ENCODE assay signal across 24 cellular contexts in the genomic region with DNA sequence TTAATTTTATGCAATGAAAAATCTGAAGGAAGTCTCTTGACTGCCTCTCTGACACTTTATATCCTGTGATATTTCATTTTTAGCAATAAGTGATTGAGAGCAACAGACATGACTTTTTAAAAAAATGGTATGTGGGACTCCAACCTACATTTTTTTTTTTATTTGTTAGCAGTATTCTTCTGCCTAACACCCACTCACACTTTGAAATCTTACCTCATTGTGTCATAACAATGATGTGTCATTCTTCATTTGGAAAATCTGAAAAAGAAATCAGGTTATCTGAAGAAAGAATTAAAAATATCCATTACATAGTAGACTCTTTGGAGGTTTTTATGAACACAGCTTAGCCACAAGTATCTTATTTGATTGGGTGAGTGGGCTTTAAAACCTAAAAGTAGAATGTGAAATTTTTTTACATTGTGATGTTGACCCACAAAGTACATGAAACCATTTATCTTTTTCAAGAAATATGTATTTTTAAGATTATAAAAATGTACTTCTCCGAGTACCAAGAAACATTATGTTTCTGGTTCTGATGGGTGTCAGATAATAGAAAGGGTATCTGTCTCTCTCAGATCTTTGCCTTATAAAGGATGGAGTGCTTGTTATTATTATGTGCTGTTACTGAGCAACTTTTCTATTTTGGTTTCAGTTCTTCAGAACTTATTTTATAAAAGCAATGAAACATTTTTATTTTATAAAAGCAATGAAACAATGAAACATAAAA.
DNase-seq lines count a peak whose midpoint lies in the region; ATAC-seq and TF ChIP-seq lines count a peak whose summit lies in the region.
"Had no signal": no experiment of that assay in that cellular context is flagged by ENCODE, and none has a peak within 500 bp of the region (broad histone marks: within the 10 kb centered on the region; RNA-seq: fewer than 3 reads in every experiment).

No MANE protein-coding gene starts in this region.

- no peaks in the 10 kb centered on the region for H3K4me1 ChIP-seq in A673 (ENCODE audit: insufficient read depth, low read length, poor library complexity, severe bottlenecking)
- H3K4me1 ChIP-seq: BE2C, heart right ventricle, left ventricle myocardium inferior, neural progenitor cell, upper lobe of right lung had no signal

- BruUV-seq in A673 (replicated peaks; lab: Mats Ljungman, UMichigan) = no TSS peak

- H3K4me3 ChIP-seq in choroid plexus epithelial cell (ENCODE audit: low read depth, low read length) (no peak overlapping the region), A673 (ENCODE audit: low read depth, low read length, poor library complexity, severe bottlenecking) (no peak overlapping the region)
- H3K4me3 ChIP-seq: heart right ventricle, left ventricle myocardium inferior, neural progenitor cell, smooth muscle cell, upper lobe of right lung had no signal

- TF ChIP-seq CTCF in choroid plexus epithelial cell (conservative IDR thresholded peaks at IDR 0.05; ENCODE audit: low read depth, low read length) (no peak), A673 (conservative IDR thresholded peaks at IDR 0.05; ENCODE audit: low read depth, low read length) (no peak)

- no peak for DNase-seq in activated CD4-positive, alpha-beta T cell treated with anti-CD3 and anti-CD28 coated beads for 36 hours
- DNase-seq in activated CD4-positive, alpha-beta T cell treated with anti-CD3 and anti-CD28 coated beads, Interleukin-2, amount 50 U/mL, for 1 hour = no peak
- DNase-seq in T-helper 17 cell (no peak), choroid plexus epithelial cell (ENCODE audit: low read depth) (peak; percentile 40), A673 (ENCODE audit: low spot score) (no peak), SIG-M5 treated with dmso at 0.1 percent for 504 hours (lab: John Stamatoyannopoulos, UW; ENCODE audit: unreplicated experiment) (no peak)
- DNase-seq in naive thymus-derived CD8-positive, alpha-beta T cell = no peak
- DNase-seq: 8988T; activated CD8-positive, alpha-beta memory T cell treated with anti-CD3 and anti-CD28 coated beads for 24 hours; activated effector memory CD4-positive, alpha-beta T cell treated with Interleukin-2 at 50 U/mL for 16 hours; BE2C; heart right ventricle; KG1; left ventricle myocardium inferior; MV-4-11; NCI-H187; OCI-M1; Right ventricle myocardium superior; stimulated activated CD4-positive, alpha-beta T cell treated with anti-CD3 and anti-CD28 coated beads, Interleukin-4, amount 100 ng/mL, for 24 hours; upper lobe of right lung had no signal

- POLR2A ChIA-PET in activated CD4-positive, alpha-beta T cell treated with anti-CD3 and anti-CD28 coated beads for 36 hours (lab: Charles Lee) = no interaction called here
- POLR2A ChIA-PET in naive thymus-derived CD8-positive, alpha-beta T cell (lab: Charles Lee) = no interaction called here
- POLR2A ChIA-PET in A673 (lab: Charles Lee; ENCODE audit: low non-redundant PET) = no interaction called here

- peak overlapping the region; percentile 80 for H3K27ac Mint-ChIP-seq in activated CD4-positive, alpha-beta T cell treated with anti-CD3 and anti-CD28 coated beads for 36 hours
- H3K27ac Mint-ChIP-seq in T-helper 17 cell = peak overlapping the region; percentile 67
- H3K27ac Mint-ChIP-seq in naive thymus-derived CD8-positive, alpha-beta T cell = peak overlapping the region in 6 of 10 donors; percentile 9 to 73 (median 38)
- H3K27ac Mint-ChIP-seq: neural progenitor cell had no signal

- peaks cover 9% of the 10 kb centered on the region for H3K36me3 Mint-ChIP-seq in activated CD4-positive, alpha-beta T cell treated with anti-CD3 and anti-CD28 coated beads for 36 hours (ENCODE audit: low read depth)
- peaks cover 4% of the 10 kb centered on the region for H3K36me3 Mint-ChIP-seq in T-helper 17 cell (ENCODE audit: low read depth)
- H3K36me3 Mint-ChIP-seq in naive thymus-derived CD8-positive, alpha-beta T cell = peaks cover 0 to 10% (median 8%) of the 10 kb centered on the region in 3 donors
- H3K36me3 Mint-ChIP-seq: neural progenitor cell had no signal

- CTCF ChIA-PET in activated CD4-positive, alpha-beta T cell treated with anti-CD3 and anti-CD28 coated beads for 36 hours (lab: Charles Lee) = no interaction called here
- CTCF ChIA-PET in A673 (lab: Charles Lee) = no interaction called here

- intact Hi-C loops in activated CD4-positive, alpha-beta T cell treated with anti-CD3 and anti-CD28 coated beads for 36 hours (cut with DNase I, micrococcal nuclease) = loop anchor here (5.0 to 10.0 kb wide), 2 partner anchors 113 to 940 kb away; no protein-coding TSS in a partner anchor
- intact Hi-C loops in A673 (cut with micrococcal nuclease; ENCODE audit: unreplicated experiment) = no loop called here

- peak; percentile 67 for ATAC-seq in activated CD4-positive, alpha-beta T cell treated with anti-CD3 and anti-CD28 coated beads for 36 hours
- no peak for ATAC-seq in T-helper 17 cell
- ATAC-seq in naive thymus-derived CD8-positive, alpha-beta T cell = peak in 1 of 2 donors; percentile 44
- no peak for ATAC-seq in GM21526 (IDR thresholded peaks at IDR 0.05; ENCODE audit: low FRiP score, unreplicated experiment)
- ATAC-seq: HCT116, heart right ventricle, upper lobe of right lung had no signal

- no peaks in the 10 kb centered on the region for H3K27me3 ChIP-seq in A673 (replicated peaks; ENCODE audit: insufficient read depth, low read depth, low read length, poor library complexity)
- H3K27me3 ChIP-seq: BE2C, heart right ventricle, neural progenitor cell, upper lobe of right lung had no signal

- H3K4me3 Mint-ChIP-seq in activated CD4-positive, alpha-beta T cell treated with anti-CD3 and anti-CD28 coated beads for 36 hours = peak overlapping the region; percentile 37
- no peak overlapping the region for H3K4me3 Mint-ChIP-seq in T-helper 17 cell
- no peak overlapping the region for H3K4me3 Mint-ChIP-seq in naive thymus-derived CD8-positive, alpha-beta T cell
- H3K4me3 Mint-ChIP-seq: neural progenitor cell had no signal

- peaks cover 28% of the 10 kb centered on the region for H3K4me1 Mint-ChIP-seq in activated CD4-positive, alpha-beta T cell treated with anti-CD3 and anti-CD28 coated beads for 36 hours
- peaks cover 3% of the 10 kb centered on the region for H3K4me1 Mint-ChIP-seq in T-helper 17 cell
- peaks cover 9 to 20% (median 18%) of the 10 kb centered on the region in 4 donors for H3K4me1 Mint-ChIP-seq in naive thymus-derived CD8-positive, alpha-beta T cell
- H3K4me1 Mint-ChIP-seq: neural progenitor cell had no signal

- no peak overlapping the region for H3K27ac ChIP-seq in A673 (ENCODE audit: low read depth, low read length, poor library complexity, severe bottlenecking)
- H3K27ac ChIP-seq: heart right ventricle, left ventricle myocardium inferior, neural progenitor cell, upper lobe of right lung had no signal

- no peaks in the 10 kb centered on the region for H3K9me3 ChIP-seq in T-helper 17 cell (ENCODE audit: control insufficient read depth, low read length, poor library complexity, severe bottlenecking)
- no peaks in the 10 kb centered on the region for H3K9me3 ChIP-seq in A673 (ENCODE audit: low read depth, low read length, poor library complexity, severe bottlenecking)
- H3K9me3 ChIP-seq: BE2C had no signal

- H3K9me3 Mint-ChIP-seq in activated CD4-positive, alpha-beta T cell treated with anti-CD3 and anti-CD28 coated beads for 36 hours (ENCODE audit: low read depth) = peaks cover 10% of the 10 kb centered on the region
- peaks cover 0 to 17% (median 10%) of the 10 kb centered on the region in 9 donors for H3K9me3 Mint-ChIP-seq in naive thymus-derived CD8-positive, alpha-beta T cell
- H3K9me3 Mint-ChIP-seq: neural progenitor cell had no signal

- H3K36me3 ChIP-seq in A673 (ENCODE audit: insufficient read depth, low read length, poor library complexity, severe bottlenecking) = no peaks in the 10 kb centered on the region
- H3K36me3 ChIP-seq: BE2C, heart right ventricle, left ventricle myocardium inferior, neural progenitor cell, upper lobe of right lung had no signal

- H3K27me3 Mint-ChIP-seq in activated CD4-positive, alpha-beta T cell treated with anti-CD3 and anti-CD28 coated beads for 36 hours = no peaks in the 10 kb centered on the region
- H3K27me3 Mint-ChIP-seq in T-helper 17 cell = no peaks in the 10 kb centered on the region
- H3K27me3 Mint-ChIP-seq in naive thymus-derived CD8-positive, alpha-beta T cell = no peaks in the 10 kb centered on the region
